Comparison of ENCODE assay signal across 8 cellular contexts in genomic region chr17:3695129-3695722, GRCh38. TPM values are rescaled to one million over a fixed set of nuclear protein-coding genes. Genes with fewer than 3 reads are reported as not detected.
A peak's percentile ranks its signal among the peaks of the same experiment; 100 is the strongest.
DNase-seq lines count a peak whose midpoint lies in the region; ATAC-seq and TF ChIP-seq lines count a peak whose summit lies in the region.

No MANE protein-coding gene starts in this region.

- TF ChIP-seq CTCF in WI38 (IDR thresholded peaks at IDR 0.05; ENCODE audit: low read depth, low read length): no peak

- H3K9me3 ChIP-seq in right cardiac atrium (ENCODE audit: control insufficient read depth, low read length): no peaks in the 10 kb centered on the region

- intact Hi-C loops in right cardiac atrium (cut with DNase I): no loop called here

- peak overlapping the region; percentile 67 for H3K27ac Mint-ChIP-seq in stimulated activated effector memory CD8-positive, alpha-beta T cell treated with anti-CD3 and anti-CD28 coated beads, Interleukin-12 subunit alpha, Interleukin-12 subunit beta, amount 100 ng/mL, for 72 hours

- H3K4me3 ChIP-seq in WI38 (ENCODE audit: low read depth, low read length): peak overlapping the region; percentile 48
- H3K4me3 ChIP-seq in right cardiac atrium (ENCODE audit: low read length): peak overlapping the region; percentile 53

- DNase-seq in NCI-H82 (lab: John Stamatoyannopoulos, UW) (peak; percentile 53), NCI-H82 treated with DMSO at 0.1 percent for 48 hours (lab: John Stamatoyannopoulos, UW; ENCODE audit: unreplicated experiment) (no peak), right cardiac atrium (peak; percentile 57 to 74 (median 63)), UCSD-AML1 (lab: John Stamatoyannopoulos, UW; ENCODE audit: unreplicated experiment) (no peak)
- DNase-seq in stimulated activated effector memory CD8-positive, alpha-beta T cell treated with anti-CD3 and anti-CD28 coated beads, Interleukin-12 subunit alpha, Interleukin-12 subunit beta, amount 100 ng/mL, for 72 hours (ENCODE audit: low spot score in 2 of 2): peak in 1 of 2 donors; percentile 67

- H3K4me3 Mint-ChIP-seq in stimulated activated effector memory CD8-positive, alpha-beta T cell treated with anti-CD3 and anti-CD28 coated beads, Interleukin-12 subunit alpha, Interleukin-12 subunit beta, amount 100 ng/mL, for 72 hours: peak overlapping the region; percentile 77

- H3K4me1 Mint-ChIP-seq in stimulated activated effector memory CD8-positive, alpha-beta T cell treated with anti-CD3 and anti-CD28 coated beads, Interleukin-12 subunit alpha, Interleukin-12 subunit beta, amount 100 ng/mL, for 72 hours: peaks cover 30% of the 10 kb centered on the region

- WGBS in right cardiac atrium: 6% methylated on average over 17 of the region's 17 CpGs

- peaks cover 27% of the 10 kb centered on the region for H3K36me3 Mint-ChIP-seq in stimulated activated effector memory CD8-positive, alpha-beta T cell treated with anti-CD3 and anti-CD28 coated beads, Interleukin-12 subunit alpha, Interleukin-12 subunit beta, amount 100 ng/mL, for 72 hours

- peak; percentile 79 to 80 for ATAC-seq in right cardiac atrium
- ATAC-seq in stimulated activated effector memory CD8-positive, alpha-beta T cell treated with anti-CD3 and anti-CD28 coated beads, Interleukin-12 subunit alpha, Interleukin-12 subunit beta, amount 100 ng/mL, for 72 hours: peak; percentile 8
- no peak for ATAC-seq in GM18517 (IDR thresholded peaks at IDR 0.05; ENCODE audit: unreplicated experiment)
- ATAC-seq in GM18861 (IDR thresholded peaks at IDR 0.05; ENCODE audit: unreplicated experiment): no peak

- H3K4me1 ChIP-seq in right cardiac atrium (ENCODE audit: control insufficient read depth, insufficient read depth, low read length): no peaks in the 10 kb centered on the region

- no peaks in the 10 kb centered on the region for H3K9me3 Mint-ChIP-seq in stimulated activated effector memory CD8-positive, alpha-beta T cell treated with anti-CD3 and anti-CD28 coated beads, Interleukin-12 subunit alpha, Interleukin-12 subunit beta, amount 100 ng/mL, for 72 hours

- H3K27me3 ChIP-seq in right cardiac atrium (ENCODE audit: control insufficient read depth, insufficient read depth): no peaks in the 10 kb centered on the region

- H3K27ac ChIP-seq in right cardiac atrium (ENCODE audit: low read length): peak overlapping the region; percentile 28

RNA-seq across cellular contexts. Expression of gene P2RX5, which starts 0.7 kb away (rescaled TPM):
- 10 to 100 TPM in 1 of 4 donors, 1 to 10 TPM in 3; 5.8 to 12.5 (median 8.2) TPM for total RNA-seq in right cardiac atrium
- 9.1 TPM for polyA plus RNA-seq in right cardiac atrium

RNA-seq across cellular contexts. Expression of gene EMC6, which starts 26.6 kb away (rescaled TPM):
- 10 to 100 TPM; 55.2 to 59.7 (median 56.4) TPM for total RNA-seq in right cardiac atrium
- 137 TPM for polyA plus RNA-seq in right cardiac atrium

RNA-seq across cellular contexts. Expression of gene TAX1BP3, which starts 26.8 kb away (rescaled TPM):
- total RNA-seq in right cardiac atrium: 100 to 1,000 TPM; 156 to 184 (median 181) TPM
- 248 TPM for polyA plus RNA-seq in right cardiac atrium

RNA-seq across cellular contexts. Expression of gene HASPIN, which starts 28.5 kb away (rescaled TPM):
- under 1 TPM; 0.11 to 0.29 (median 0.19) TPM for total RNA-seq in right cardiac atrium
- 0.11 TPM for polyA plus RNA-seq in right cardiac atrium

RNA-seq across cellular contexts. Expression of gene CTNS, which starts 58.7 kb away (rescaled TPM):
- 10 to 100 TPM in 1 of 4 donors, 1 to 10 TPM in 3; 7.7 to 10.5 (median 8.4) TPM for total RNA-seq in right cardiac atrium
- 7.4 TPM for polyA plus RNA-seq in right cardiac atrium

Comparison
In these comparisons a context has a peak if more than half of its experiments do, and no peak if none do; other contexts are left out.
1. DNase-seq: peak in NCI-H82 (single experiment) and right cardiac atrium (3 of 3); none in NCI-H82 treated with DMSO at 0.1 percent for 48 hours (single experiment) and UCSD-AML1 (single experiment).
2. ATAC-seq: peak in right cardiac atrium (2 of 2) and stimulated activated effector memory CD8-positive, alpha-beta T cell treated with anti-CD3 and anti-CD28 coated beads, Interleukin-12 subunit alpha, Interleukin-12 subunit beta, amount 100 ng/mL, for 72 hours (single experiment); none in GM18517 (single experiment) and GM18861 (single experiment).